ENCODE assay signal across 1 cellular context in the genomic region with DNA sequence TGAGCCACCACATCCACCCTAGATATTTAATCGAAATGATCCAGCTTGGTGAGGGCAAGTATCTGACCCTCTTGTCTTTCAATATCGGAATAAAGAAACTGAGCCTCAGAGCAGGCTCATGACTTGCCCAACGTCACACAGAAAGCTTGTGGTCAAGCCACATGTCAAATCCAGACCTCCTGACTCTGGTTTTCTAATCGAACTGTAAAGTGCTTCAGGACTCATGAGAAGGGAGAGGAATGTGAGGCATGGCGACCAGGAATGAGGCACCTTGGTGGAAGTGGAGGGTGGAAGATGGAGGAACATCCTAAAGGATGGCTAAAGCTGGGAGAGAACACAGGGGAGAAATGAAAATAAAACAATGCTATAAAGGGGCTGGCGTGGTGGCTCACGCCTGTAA.
TF ChIP-seq lines count a peak whose summit lies in the region.

No MANE protein-coding gene starts in this region.

TF ChIP-seq in H1, 55 proteins besides CTCF, POLR2A, EP300 and RAD21:
- TF ChIP-seq HDAC6 (IDR thresholded peaks at IDR 0.05; ENCODE audit: low read depth, low read length): no peak
- no peak for TF ChIP-seq POU5F1 (IDR thresholded peaks at IDR 0.05; ENCODE audit: low read depth, low read length)
- TF ChIP-seq CBX8 (IDR thresholded peaks at IDR 0.05; ENCODE audit: borderline replicate concordance, low read depth, low read length): no peak
- TF ChIP-seq, protein P1, sequence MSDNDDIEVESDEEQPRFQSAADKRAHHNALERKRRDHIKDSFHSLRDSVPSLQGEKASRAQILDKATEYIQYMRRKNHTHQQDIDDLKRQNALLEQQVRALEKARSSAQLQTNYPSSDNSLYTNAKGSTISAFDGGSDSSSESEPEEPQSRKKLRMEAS (IDR thresholded peaks at IDR 0.05): no peak
- TF ChIP-seq SIRT6 (IDR thresholded peaks at IDR 0.05; ENCODE audit: low read length): no peak
- no peak for TF ChIP-seq SP2 (IDR thresholded peaks at IDR 0.05; ENCODE audit: low read length)
- TF ChIP-seq TAF7 (optimal IDR thresholded peaks at IDR 0.05; ENCODE audit: borderline replicate concordance, low read depth, low read length): no peak
- TF ChIP-seq, protein P2, sequence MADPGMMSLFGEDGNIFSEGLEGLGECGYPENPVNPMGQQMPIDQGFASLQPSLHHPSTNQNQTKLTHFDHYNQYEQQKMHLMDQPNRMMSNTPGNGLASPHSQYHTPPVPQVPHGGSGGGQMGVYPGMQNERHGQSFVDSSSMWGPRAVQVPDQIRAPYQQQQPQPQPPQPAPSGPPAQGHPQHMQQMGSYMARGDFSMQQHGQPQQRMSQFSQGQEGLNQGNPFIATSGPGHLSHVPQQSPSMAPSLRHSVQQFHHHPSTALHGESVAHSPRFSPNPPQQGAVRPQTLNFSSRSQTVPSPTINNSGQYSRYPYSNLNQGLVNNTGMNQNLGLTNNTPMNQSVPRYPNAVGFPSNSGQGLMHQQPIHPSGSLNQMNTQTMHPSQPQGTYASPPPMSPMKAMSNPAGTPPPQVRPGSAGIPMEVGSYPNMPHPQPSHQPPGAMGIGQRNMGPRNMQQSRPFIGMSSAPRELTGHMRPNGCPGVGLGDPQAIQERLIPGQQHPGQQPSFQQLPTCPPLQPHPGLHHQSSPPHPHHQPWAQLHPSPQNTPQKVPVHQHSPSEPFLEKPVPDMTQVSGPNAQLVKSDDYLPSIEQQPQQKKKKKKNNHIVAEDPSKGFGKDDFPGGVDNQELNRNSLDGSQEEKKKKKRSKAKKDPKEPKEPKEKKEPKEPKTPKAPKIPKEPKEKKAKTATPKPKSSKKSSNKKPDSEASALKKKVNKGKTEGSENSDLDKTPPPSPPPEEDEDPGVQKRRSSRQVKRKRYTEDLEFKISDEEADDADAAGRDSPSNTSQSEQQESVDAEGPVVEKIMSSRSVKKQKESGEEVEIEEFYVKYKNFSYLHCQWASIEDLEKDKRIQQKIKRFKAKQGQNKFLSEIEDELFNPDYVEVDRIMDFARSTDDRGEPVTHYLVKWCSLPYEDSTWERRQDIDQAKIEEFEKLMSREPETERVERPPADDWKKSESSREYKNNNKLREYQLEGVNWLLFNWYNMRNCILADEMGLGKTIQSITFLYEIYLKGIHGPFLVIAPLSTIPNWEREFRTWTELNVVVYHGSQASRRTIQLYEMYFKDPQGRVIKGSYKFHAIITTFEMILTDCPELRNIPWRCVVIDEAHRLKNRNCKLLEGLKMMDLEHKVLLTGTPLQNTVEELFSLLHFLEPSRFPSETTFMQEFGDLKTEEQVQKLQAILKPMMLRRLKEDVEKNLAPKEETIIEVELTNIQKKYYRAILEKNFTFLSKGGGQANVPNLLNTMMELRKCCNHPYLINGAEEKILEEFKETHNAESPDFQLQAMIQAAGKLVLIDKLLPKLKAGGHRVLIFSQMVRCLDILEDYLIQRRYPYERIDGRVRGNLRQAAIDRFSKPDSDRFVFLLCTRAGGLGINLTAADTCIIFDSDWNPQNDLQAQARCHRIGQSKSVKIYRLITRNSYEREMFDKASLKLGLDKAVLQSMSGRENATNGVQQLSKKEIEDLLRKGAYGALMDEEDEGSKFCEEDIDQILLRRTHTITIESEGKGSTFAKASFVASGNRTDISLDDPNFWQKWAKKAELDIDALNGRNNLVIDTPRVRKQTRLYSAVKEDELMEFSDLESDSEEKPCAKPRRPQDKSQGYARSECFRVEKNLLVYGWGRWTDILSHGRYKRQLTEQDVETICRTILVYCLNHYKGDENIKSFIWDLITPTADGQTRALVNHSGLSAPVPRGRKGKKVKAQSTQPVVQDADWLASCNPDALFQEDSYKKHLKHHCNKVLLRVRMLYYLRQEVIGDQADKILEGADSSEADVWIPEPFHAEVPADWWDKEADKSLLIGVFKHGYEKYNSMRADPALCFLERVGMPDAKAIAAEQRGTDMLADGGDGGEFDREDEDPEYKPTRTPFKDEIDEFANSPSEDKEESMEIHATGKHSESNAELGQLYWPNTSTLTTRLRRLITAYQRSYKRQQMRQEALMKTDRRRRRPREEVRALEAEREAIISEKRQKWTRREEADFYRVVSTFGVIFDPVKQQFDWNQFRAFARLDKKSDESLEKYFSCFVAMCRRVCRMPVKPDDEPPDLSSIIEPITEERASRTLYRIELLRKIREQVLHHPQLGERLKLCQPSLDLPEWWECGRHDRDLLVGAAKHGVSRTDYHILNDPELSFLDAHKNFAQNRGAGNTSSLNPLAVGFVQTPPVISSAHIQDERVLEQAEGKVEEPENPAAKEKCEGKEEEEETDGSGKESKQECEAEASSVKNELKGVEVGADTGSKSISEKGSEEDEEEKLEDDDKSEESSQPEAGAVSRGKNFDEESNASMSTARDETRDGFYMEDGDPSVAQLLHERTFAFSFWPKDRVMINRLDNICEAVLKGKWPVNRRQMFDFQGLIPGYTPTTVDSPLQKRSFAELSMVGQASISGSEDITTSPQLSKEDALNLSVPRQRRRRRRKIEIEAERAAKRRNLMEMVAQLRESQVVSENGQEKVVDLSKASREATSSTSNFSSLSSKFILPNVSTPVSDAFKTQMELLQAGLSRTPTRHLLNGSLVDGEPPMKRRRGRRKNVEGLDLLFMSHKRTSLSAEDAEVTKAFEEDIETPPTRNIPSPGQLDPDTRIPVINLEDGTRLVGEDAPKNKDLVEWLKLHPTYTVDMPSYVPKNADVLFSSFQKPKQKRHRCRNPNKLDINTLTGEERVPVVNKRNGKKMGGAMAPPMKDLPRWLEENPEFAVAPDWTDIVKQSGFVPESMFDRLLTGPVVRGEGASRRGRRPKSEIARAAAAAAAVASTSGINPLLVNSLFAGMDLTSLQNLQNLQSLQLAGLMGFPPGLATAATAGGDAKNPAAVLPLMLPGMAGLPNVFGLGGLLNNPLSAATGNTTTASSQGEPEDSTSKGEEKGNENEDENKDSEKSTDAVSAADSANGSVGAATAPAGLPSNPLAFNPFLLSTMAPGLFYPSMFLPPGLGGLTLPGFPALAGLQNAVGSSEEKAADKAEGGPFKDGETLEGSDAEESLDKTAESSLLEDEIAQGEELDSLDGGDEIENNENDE (IDR thresholded peaks at IDR 0.05; ENCODE audit: insufficient replicate concordance, low read length): no peak
